ENCODE assay signal across 16 cellular contexts in genomic region chr17:44197107-44197506, GRCh38. TPM values are rescaled to one million over a fixed set of nuclear protein-coding genes. Genes with fewer than 3 reads are reported as not detected.
DNase-seq lines count a peak whose midpoint lies in the region; ATAC-seq and TF ChIP-seq lines count a peak whose summit lies in the region.
"Had no signal": no experiment of that assay in that cellular context is flagged by ENCODE, and none has a peak within 500 bp of the region (broad histone marks: within the 10 kb centered on the region; RNA-seq: fewer than 3 reads in every experiment).

No MANE protein-coding gene starts in this region.

- H3K9me2 ChIP-seq in GM23248 (ENCODE audit: insufficient read depth) (no peaks in the 10 kb centered on the region), Karpas-422 (replicated peaks; ENCODE audit: insufficient read depth, low read length) (no peaks in the 10 kb centered on the region)

- no peaks in the 10 kb centered on the region for H4K20me1 ChIP-seq in GM23248 (ENCODE audit: insufficient read depth)
- H4K20me1 ChIP-seq in smooth muscle cell (ENCODE audit: low read depth) = no peaks in the 10 kb centered on the region
- H4K20me1 ChIP-seq in Karpas-422 (ENCODE audit: insufficient read depth, low read depth, low read length) = no peaks in the 10 kb centered on the region

- 91% methylated on average over 15 of the region's 15 CpGs for WGBS in GM23248 (ENCODE audit: low coverage in 1 of 2, low lambda C conversion rate in 2 of 2, missing lambda C conversion rate in 2 of 2), 2 experiments
- 96% methylated on average over 15 of the region's 15 CpGs for WGBS in smooth muscle cell (ENCODE audit: low lambda C conversion rate)
- 82 to 88% methylated on average over 15 of the region's 15 CpGs for WGBS in lower leg skin, 2 donors

- no peak for TF ChIP-seq POLR2A in lower leg skin (IDR thresholded peaks at IDR 0.05)

- H3K79me2 ChIP-seq in GM23248 (ENCODE audit: insufficient read depth) = peaks cover 29% of the 10 kb centered on the region
- H3K79me2 ChIP-seq in smooth muscle cell (ENCODE audit: low read depth) = peaks cover 35% of the 10 kb centered on the region
- peaks cover 23% of the 10 kb centered on the region for H3K79me2 ChIP-seq in Karpas-422 (ENCODE audit: low read length)

- H3K9ac ChIP-seq in GM23248 (peak overlapping the region; percentile 89), SK-N-MC (ENCODE audit: insufficient read length) (no peak overlapping the region), smooth muscle cell (ENCODE audit: low read depth) (no peak overlapping the region), Karpas-422 (ENCODE audit: low read length) (no peak overlapping the region; the same call in 1 of the 2 replicates)

- H3K4me3 Mint-ChIP-seq in endothelial cell (ENCODE audit: unreplicated experiment) = peak overlapping the region; percentile 82

- H3F3A ChIP-seq in GM23248 (ENCODE audit: insufficient read depth) (peaks cover 22% of the 10 kb centered on the region), smooth muscle cell (ENCODE audit: low read depth) (peaks cover 4% of the 10 kb centered on the region)

- in situ Hi-C loops in GM23248 (cut with MboI) = no loop called here

- peaks cover 15% of the 10 kb centered on the region; the same call in 1 of the 2 replicates for H3K36me3 ChIP-seq in GM23248 (ENCODE audit: low read depth)
- H3K36me3 ChIP-seq in SK-N-MC (ENCODE audit: insufficient read depth, low read length) = peaks cover 37% of the 10 kb centered on the region
- no peaks in the 10 kb centered on the region for H3K36me3 ChIP-seq in smooth muscle cell (ENCODE audit: low read depth)
- no peaks in the 10 kb centered on the region; the same call in 1 of the 2 replicates for H3K36me3 ChIP-seq in Karpas-422 (ENCODE audit: insufficient read depth, low read length)

- H3K4me2 ChIP-seq in GM23248 (ENCODE audit: unreplicated experiment) (no peak overlapping the region), smooth muscle cell (peak overlapping the region; percentile 90), Karpas-422 (ENCODE audit: low read depth, low read length, poor library complexity, severe bottlenecking) (no peak overlapping the region)

- H3K4me1 ChIP-seq in GM23248 (ENCODE audit: insufficient read depth) (peaks cover 13% of the 10 kb centered on the region; the same call in 1 of the 2 replicates), smooth muscle cell (ENCODE audit: low read depth) (peaks cover 10% of the 10 kb centered on the region), Karpas-422 (ENCODE audit: low read length) (peaks cover 21% of the 10 kb centered on the region)

- intact Hi-C loops in lower leg skin (cut with DNase I; ENCODE audit: low total_unique reads) = no loop called here

- ATAC-seq in HG02759 (IDR thresholded peaks at IDR 0.05; ENCODE audit: unreplicated experiment) = no peak
- ATAC-seq: esophagus mucosa, GM23338 had no signal

- DNase-seq in GM23248 (no peak), SK-N-MC (ENCODE audit: low read depth, low spot score) (no peak), endothelial cell (ENCODE audit: low spot score) (no peak), smooth muscle cell (lab: John Stamatoyannopoulos, UW; ENCODE audit: unreplicated experiment) (no peak), lower leg skin (ENCODE audit: low spot score in 2 of 2) (no peak), Karpas-422 (no peak)
- DNase-seq: activated T-cell treated with anti-CD3 and anti-CD28 coated beads for 4 hours, NCI-H1048, NCI-H446, RPMI8226 had no signal

- H3K27me3 ChIP-seq in GM23248 (replicated peaks; ENCODE audit: insufficient read depth) (no peaks in the 10 kb centered on the region), smooth muscle cell (ENCODE audit: low read depth) (no peaks in the 10 kb centered on the region), Karpas-422 (ENCODE audit: low read length) (no peaks in the 10 kb centered on the region)

- H2AFZ ChIP-seq in GM23248 = no peak overlapping the region
- H2AFZ ChIP-seq in smooth muscle cell (ENCODE audit: low read depth) = no peak overlapping the region
- H2AFZ ChIP-seq in Karpas-422 (ENCODE audit: low read length) = no peak overlapping the region
- H2AFZ ChIP-seq: GM23338 had no signal

- peaks cover 35% of the 10 kb centered on the region for H3K4me1 Mint-ChIP-seq in endothelial cell (ENCODE audit: unreplicated experiment)

- no peaks in the 10 kb centered on the region for H3K9me3 Mint-ChIP-seq in endothelial cell (ENCODE audit: unreplicated experiment)
- H3K9me3 Mint-ChIP-seq: GM23338 had no signal

- H3K4me3 ChIP-seq in GM23248 = 0 out of 2 replicates have a peak overlapping the region, but pooled peaks have one; percentile 89
- no peak overlapping the region for H3K4me3 ChIP-seq in SK-N-MC
- no peak overlapping the region for H3K4me3 ChIP-seq in smooth muscle cell
- H3K4me3 ChIP-seq in lower leg skin (ENCODE audit: low read depth, poor library complexity, severe bottlenecking) = no peak overlapping the region
- H3K4me3 ChIP-seq in Karpas-422 (ENCODE audit: low read length) = no peak overlapping the region

- H3K9me3 ChIP-seq in GM23248 (ENCODE audit: low read depth) = no peaks in the 10 kb centered on the region
- H3K9me3 ChIP-seq in SK-N-MC (ENCODE audit: low read depth, low read length) = no peaks in the 10 kb centered on the region
- no peaks in the 10 kb centered on the region for H3K9me3 ChIP-seq in smooth muscle cell (replicated peaks; ENCODE audit: low read depth)
- no peaks in the 10 kb centered on the region for H3K9me3 ChIP-seq in Karpas-422 (ENCODE audit: low read length)

- H3K27ac Mint-ChIP-seq in endothelial cell (ENCODE audit: unreplicated experiment) = peak overlapping the region; percentile 91

- no peak overlapping the region for H3K27ac ChIP-seq in GM23248
- H3K27ac ChIP-seq in SK-N-MC = peak overlapping the region; percentile 85; the same call in 1 of the 2 replicates
- peak overlapping the region; percentile 94 for H3K27ac ChIP-seq in smooth muscle cell (ENCODE audit: low read depth)
- H3K27ac ChIP-seq in Karpas-422 (ENCODE audit: low read length) = no peak overlapping the region

- H3K36me3 Mint-ChIP-seq in endothelial cell (ENCODE audit: low read depth, unreplicated experiment) = peaks cover 27% of the 10 kb centered on the region

- H3K27me3 Mint-ChIP-seq in endothelial cell (ENCODE audit: unreplicated experiment) = peaks cover 17% of the 10 kb centered on the region

- no peak for TF ChIP-seq CTCF in endothelial cell (IDR thresholded peaks at IDR 0.05; ENCODE audit: unreplicated experiment)
- no peak for TF ChIP-seq CTCF in smooth muscle cell (IDR thresholded peaks at IDR 0.05; ENCODE audit: borderline replicate concordance, insufficient read depth, poor library complexity, severe bottlenecking)
- TF ChIP-seq CTCF in lower leg skin (IDR thresholded peaks at IDR 0.05) = no peak

RNA-seq across cellular contexts. Expression of gene ATXN7L3, which starts 2.6 kb away (rescaled TPM):
- total RNA-seq in GM23248 (2014; rRNA removed; shearing (Covaris generic)) = 48.2 and 60.4 TPM in 2 replicates
- polyA plus RNA-seq in GM23248 (2016; fragmentation: Nextera tagmentation; extraction: Ambion mirVana) (9.8 and 10.0 TPM in 2 replicates), smooth muscle cell (24.3 and 29.1 TPM in 2 replicates)
- total RNA-seq in endothelial cell (ENCODE audit: unreplicated experiment) (152 TPM), smooth muscle cell (54.0 and 61.1 TPM in 2 replicates), lower leg skin (10 to 100 TPM; 62.4 to 77.9 (median 67.8) TPM)
- 29.0 and 54.7 TPM in 2 replicates for total RNA-seq in Karpas-422 (2014; rRNA removed; shearing (Covaris generic); ENCODE audit: low replicate concordance)

RNA-seq across cellular contexts. Expression of gene TMUB2, which starts 10.3 kb away (rescaled TPM):
- total RNA-seq in GM23248 (2014; rRNA removed; shearing (Covaris generic)) = 41.6 and 42.6 TPM in 2 replicates
- 44.6 and 45.0 TPM in 2 replicates for polyA plus RNA-seq in GM23248 (2016; fragmentation: Nextera tagmentation; extraction: Ambion mirVana)
- total RNA-seq in endothelial cell (ENCODE audit: unreplicated experiment) = 39.2 TPM
- total RNA-seq in smooth muscle cell = 26.4 and 28.5 TPM in 2 replicates
- 35.8 and 39.2 TPM in 2 replicates for polyA plus RNA-seq in smooth muscle cell
- total RNA-seq in lower leg skin = 10 to 100 TPM; 23.4 to 44.5 (median 34.8) TPM
- total RNA-seq in Karpas-422 (2014; rRNA removed; shearing (Covaris generic); ENCODE audit: low replicate concordance) = 29.3 and 36.5 TPM in 2 replicates

RNA-seq across cellular contexts. Expression of gene UBTF, which starts 22.4 kb away (rescaled TPM):
- total RNA-seq in GM23248 (2014; rRNA removed; shearing (Covaris generic)) = 61.1 and 62.3 TPM in 2 replicates
- polyA plus RNA-seq in GM23248 (2016; fragmentation: Nextera tagmentation; extraction: Ambion mirVana) = 48.2 and 48.4 TPM in 2 replicates
- total RNA-seq in endothelial cell (ENCODE audit: unreplicated experiment) = 63.8 TPM
- total RNA-seq in smooth muscle cell = 18.2 and 28.4 TPM in 2 replicates
- polyA plus RNA-seq in smooth muscle cell = 22.1 and 29.2 TPM in 2 replicates
- 10 to 100 TPM; 62.4 to 70.8 (median 65.7) TPM for total RNA-seq in lower leg skin
- 57.8 and 150 TPM in 2 replicates for total RNA-seq in Karpas-422 (2014; rRNA removed; shearing (Covaris generic); ENCODE audit: low replicate concordance)

RNA-seq across cellular contexts. Expression of gene ASB16, which starts 26.6 kb away (rescaled TPM):
- total RNA-seq in GM23248 (2014; rRNA removed; shearing (Covaris generic)) = not detected in 2 replicates
- polyA plus RNA-seq in GM23248 (2016; fragmentation: Nextera tagmentation; extraction: Ambion mirVana) (0.22 and 0.25 TPM in 2 replicates), smooth muscle cell (0.28 and 0.35 TPM in 2 replicates)
- total RNA-seq in endothelial cell (ENCODE audit: unreplicated experiment) (not detected), smooth muscle cell (0.09 TPM in 1 of 2 replicates, not detected in the other), lower leg skin (1 to 10 TPM in 1 of 4 donors, not detected in 3; 1.1 TPM)
- total RNA-seq in Karpas-422 (2014; rRNA removed; shearing (Covaris generic); ENCODE audit: low replicate concordance) = not detected in 2 replicates
- total RNA-seq: esophagus mucosa, GM23338, HT1080, mesenteric fat pad, renal cortical epithelial cell had no signal

RNA-seq across cellular contexts. Expression of gene HROB, which starts 55.4 kb away (rescaled TPM):
- total RNA-seq in GM23248 (2014; rRNA removed; shearing (Covaris generic)) = 1.3 and 1.8 TPM in 2 replicates
- 3.5 and 3.6 TPM in 2 replicates for polyA plus RNA-seq in GM23248 (2016; fragmentation: Nextera tagmentation; extraction: Ambion mirVana)
- total RNA-seq in endothelial cell (ENCODE audit: unreplicated experiment) = 6.1 TPM
- total RNA-seq in smooth muscle cell = 1.9 and 3.1 TPM in 2 replicates
- 3.7 and 4.6 TPM in 2 replicates for polyA plus RNA-seq in smooth muscle cell
- 1 to 10 TPM in 3 of 4 donors, under 1 TPM in 1; 0.97 to 4.3 (median 1.5) TPM for total RNA-seq in lower leg skin
- 3.7 and 4.6 TPM in 2 replicates for total RNA-seq in Karpas-422 (2014; rRNA removed; shearing (Covaris generic); ENCODE audit: low replicate concordance)

Comparison
In these comparisons a context has a peak if more than half of its experiments do, and no peak if none do; other contexts are left out.
1. H3K27ac ChIP-seq: peak in SK-N-MC (single experiment) and smooth muscle cell (single experiment); none in GM23248 (single experiment) and Karpas-422 (single experiment).